In the genomic region with DNA sequence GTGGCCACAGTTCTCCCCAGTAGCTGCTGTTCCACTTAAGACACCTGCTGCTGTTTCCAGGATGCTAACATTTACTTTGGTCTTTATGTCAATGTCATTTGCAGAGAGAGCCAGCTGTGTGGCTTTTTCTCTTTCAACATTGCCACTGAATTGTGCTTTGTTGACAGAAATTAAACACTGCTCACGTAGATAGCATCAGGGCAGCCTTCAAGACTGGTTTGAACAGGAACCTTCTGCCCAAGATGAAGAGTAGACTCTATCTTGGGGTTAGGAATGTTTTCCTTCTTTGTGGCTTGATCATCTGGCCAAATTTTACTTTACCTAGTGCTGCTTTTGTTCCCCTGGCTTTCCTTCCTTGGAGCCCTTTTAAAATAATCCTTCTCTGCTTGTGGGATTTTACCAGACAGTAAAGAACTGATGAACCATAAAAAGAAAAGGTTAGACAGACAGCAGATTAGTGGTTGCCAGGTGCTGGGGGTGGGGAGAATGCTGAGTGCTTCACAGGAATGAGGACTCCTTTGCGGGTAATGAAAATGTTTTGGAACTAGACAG, we compare ENCODE assay signal across 10 cellular contexts. TPM values are rescaled to one million over a fixed set of nuclear protein-coding genes. Genes with fewer than 3 reads are reported as not detected.
DNase-seq lines count a peak whose midpoint lies in the region; ATAC-seq lines count a peak whose summit lies in the region.
"Had no signal": no experiment of that assay in that cellular context is flagged by ENCODE, and none has a peak within 500 bp of the region (broad histone marks: within the 10 kb centered on the region; RNA-seq: fewer than 3 reads in every experiment).

No MANE protein-coding gene starts in this region.

- H3K27me3 ChIP-seq in neuron (ENCODE audit: insufficient read depth, low read length): no peaks in the 10 kb centered on the region

- no peaks in the 10 kb centered on the region for H3K36me3 ChIP-seq in neuron (ENCODE audit: insufficient read depth, low read length)
- H3K36me3 ChIP-seq: thoracic aorta had no signal

- H3K27me3 Mint-ChIP-seq in activated T-helper 17 cell treated with anti-CD3 and anti-CD28 coated beads, Interleukin-2, amount 50 U/mL, for 72 hours: no peaks in the 10 kb centered on the region

- H3K4me3 Mint-ChIP-seq in activated T-helper 17 cell treated with anti-CD3 and anti-CD28 coated beads, Interleukin-2, amount 50 U/mL, for 72 hours: peak overlapping the region; percentile 52

- intact Hi-C loops in cardiac septum (cut with DNase I): no loop called here

- ATAC-seq in activated T-helper 17 cell treated with anti-CD3 and anti-CD28 coated beads, Interleukin-2, amount 50 U/mL, for 72 hours (replicated peaks): peak; percentile 50
- no peak for ATAC-seq in HG03039 (IDR thresholded peaks at IDR 0.05; ENCODE audit: unreplicated experiment)
- no peak for ATAC-seq in HG03342 (IDR thresholded peaks at IDR 0.05; ENCODE audit: unreplicated experiment)

- DNase-seq in GM19240 (ENCODE audit: insufficient read length, low spot score): peak; percentile 8
- DNase-seq in NCI-H1930 (lab: John Stamatoyannopoulos, UW): peak; percentile 92 to 94
- DNase-seq in stimulated activated CD4-positive, alpha-beta T cell treated with anti-CD3 and anti-CD28 coated beads, Interleukin-2, amount 100 ng/mL, for 48 hours: no peak
- no peak for DNase-seq in cardiac septum (ENCODE audit: low spot score)
- DNase-seq: erythroblast had no signal

- H3K4me1 Mint-ChIP-seq in activated T-helper 17 cell treated with anti-CD3 and anti-CD28 coated beads, Interleukin-2, amount 50 U/mL, for 72 hours: peaks cover 20% of the 10 kb centered on the region

- H3K4me1 ChIP-seq in neuron (ENCODE audit: insufficient read depth, low read length): peaks cover 32% of the 10 kb centered on the region

- H2AFZ ChIP-seq in neuron (ENCODE audit: low read depth, low read length): peak overlapping the region; percentile 57

- H3K9me3 Mint-ChIP-seq in activated T-helper 17 cell treated with anti-CD3 and anti-CD28 coated beads, Interleukin-2, amount 50 U/mL, for 72 hours: no peaks in the 10 kb centered on the region

- H3K36me3 Mint-ChIP-seq in activated T-helper 17 cell treated with anti-CD3 and anti-CD28 coated beads, Interleukin-2, amount 50 U/mL, for 72 hours (ENCODE audit: low read depth): no peaks in the 10 kb centered on the region

- peaks cover 2% of the 10 kb centered on the region for H3K9me3 ChIP-seq in neuron (ENCODE audit: low read length)
- H3K9me3 ChIP-seq: thoracic aorta had no signal

- peak overlapping the region; percentile 0 for H3K27ac Mint-ChIP-seq in activated T-helper 17 cell treated with anti-CD3 and anti-CD28 coated beads, Interleukin-2, amount 50 U/mL, for 72 hours

- H3K4me3 ChIP-seq in neuron (ENCODE audit: low read length): no peak overlapping the region
- H3K4me3 ChIP-seq: thoracic aorta had no signal

RNA-seq across cellular contexts. Expression of a gene that starts 22.6 kb away (rescaled TPM):
- 10 to 100 TPM; 55.4 to 62.3 TPM for total RNA-seq in activated T-helper 17 cell treated with anti-CD3 and anti-CD28 coated beads, Interleukin-2, amount 50 U/mL, for 72 hours
- total RNA-seq in cardiac septum: 81.2 TPM

RNA-seq across cellular contexts. Expression of a gene that starts 50.5 kb away (rescaled TPM):
- total RNA-seq in activated T-helper 17 cell treated with anti-CD3 and anti-CD28 coated beads, Interleukin-2, amount 50 U/mL, for 72 hours: 10 to 100 TPM; 16.0 to 20.0 TPM
- total RNA-seq in cardiac septum: 12.3 TPM

Comparison
In these comparisons a context has a peak if more than half of its experiments do, and no peak if none do; other contexts are left out.
1. DNase-seq: peak in GM19240 (single experiment) and NCI-H1930 (2 of 2); none in stimulated activated CD4-positive, alpha-beta T cell treated with anti-CD3 and anti-CD28 coated beads, Interleukin-2, amount 100 ng/mL, for 48 hours (0 of 2) and cardiac septum (single experiment).